ENCODE assay signal across 8 cellular contexts in the genomic region with DNA sequence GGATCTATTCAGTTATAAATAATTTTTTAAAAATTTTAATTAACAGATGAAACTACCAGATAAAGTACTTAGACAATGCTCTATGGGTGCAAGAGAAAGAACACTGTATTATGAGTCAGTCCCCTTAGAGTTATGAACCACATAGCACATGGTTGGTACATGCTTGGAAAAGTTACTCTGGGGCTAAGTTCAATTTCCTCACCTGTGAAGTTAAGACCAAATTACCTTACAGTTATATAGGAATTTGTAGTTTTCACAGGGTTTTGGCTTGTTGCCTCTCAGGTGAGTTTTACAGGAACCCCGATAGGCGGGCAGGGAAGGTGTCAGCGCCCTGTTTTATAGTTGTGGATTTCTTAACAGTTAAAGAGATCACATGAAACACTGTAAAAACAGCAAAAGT. TPM values are rescaled to one million over a fixed set of nuclear protein-coding genes. Genes with fewer than 3 reads are reported as not detected.
DNase-seq lines count a peak whose midpoint lies in the region; ATAC-seq lines count a peak whose summit lies in the region.

No MANE protein-coding gene starts in this region.

- peaks cover 27% of the 10 kb centered on the region for H3K36me3 Mint-ChIP-seq in stimulated activated naive CD8-positive, alpha-beta T cell treated with anti-CD3 and anti-CD28 coated beads, Interleukin-15, Interleukin-2, amounts not matched to agents 100 ng/mL and 50 ng/mL, for 24 hours (ENCODE audit: low read depth)
- peaks cover 12% of the 10 kb centered on the region for H3K36me3 Mint-ChIP-seq in activated naive CD8-positive, alpha-beta T cell treated with anti-CD3 and anti-CD28 coated beads, Interleukin-2, amount 10 ng/mL, durations not matched to agents 7 days and 5 days

- POLR2A ChIA-PET in activated naive CD8-positive, alpha-beta T cell treated with anti-CD3 and anti-CD28 coated beads, Interleukin-2, amount 10 ng/mL, durations not matched to agents 7 days and 5 days (lab: Charles Lee): no interaction called here

- no peak for DNase-seq in stimulated activated naive CD8-positive, alpha-beta T cell treated with anti-CD3 and anti-CD28 coated beads, Interleukin-15, Interleukin-2, amounts not matched to agents 100 U/mL and 50 U/mL, for 24 hours
- no peak for DNase-seq in activated naive CD8-positive, alpha-beta T cell treated with anti-CD3 and anti-CD28 coated beads, Interleukin-2, amount 10 ng/mL, durations not matched to agents 7 days and 5 days
- peak; percentile 51 for DNase-seq in kidney tubule cell (ENCODE audit: low spot score)
- DNase-seq in activated CD8-positive, alpha-beta memory T cell treated with anti-CD3 and anti-CD28 coated beads, Interleukin-2, amount 50 U/mL, for 4 hours: no peak

- H3K4me3 ChIP-seq in thymus (ENCODE audit: low read length): peak overlapping the region; percentile 88

- WGBS in thymus: 21% methylated on average over 3 of the region's 3 CpGs

- peaks cover 7% of the 10 kb centered on the region for H3K4me1 ChIP-seq in thymus (ENCODE audit: control insufficient read depth, insufficient read depth, low read length)

- no peaks in the 10 kb centered on the region for H3K27me3 ChIP-seq in thymus (ENCODE audit: control insufficient read depth, insufficient read depth)

- no peak for ATAC-seq in stimulated activated naive CD8-positive, alpha-beta T cell treated with anti-CD3 and anti-CD28 coated beads, Interleukin-15, Interleukin-2, amounts not matched to agents 100 U/mL and 50 U/mL, for 24 hours
- no peak for ATAC-seq in activated naive CD8-positive, alpha-beta T cell treated with anti-CD3 and anti-CD28 coated beads, Interleukin-2, amount 10 ng/mL, durations not matched to agents 7 days and 5 days (ENCODE audit: low read depth)
- ATAC-seq in GM19463 (IDR thresholded peaks at IDR 0.05; ENCODE audit: unreplicated experiment) (no peak), GM18511 (IDR thresholded peaks at IDR 0.05; ENCODE audit: unreplicated experiment) (no peak)

- no peaks in the 10 kb centered on the region for H3K27me3 Mint-ChIP-seq in stimulated activated naive CD8-positive, alpha-beta T cell treated with anti-CD3 and anti-CD28 coated beads, Interleukin-15, Interleukin-2, amounts not matched to agents 100 ng/mL and 50 ng/mL, for 24 hours
- no peaks in the 10 kb centered on the region for H3K27me3 Mint-ChIP-seq in activated naive CD8-positive, alpha-beta T cell treated with anti-CD3 and anti-CD28 coated beads, Interleukin-2, amount 10 ng/mL, durations not matched to agents 7 days and 5 days

- no peak overlapping the region for H3K27ac ChIP-seq in thymus (ENCODE audit: low read depth)

- peak overlapping the region; percentile 87 for H3K27ac Mint-ChIP-seq in stimulated activated naive CD8-positive, alpha-beta T cell treated with anti-CD3 and anti-CD28 coated beads, Interleukin-15, Interleukin-2, amounts not matched to agents 100 ng/mL and 50 ng/mL, for 24 hours
- peak overlapping the region; percentile 85 for H3K27ac Mint-ChIP-seq in activated naive CD8-positive, alpha-beta T cell treated with anti-CD3 and anti-CD28 coated beads, Interleukin-2, amount 10 ng/mL, durations not matched to agents 7 days and 5 days

- H3K9me3 Mint-ChIP-seq in stimulated activated naive CD8-positive, alpha-beta T cell treated with anti-CD3 and anti-CD28 coated beads, Interleukin-15, Interleukin-2, amounts not matched to agents 100 ng/mL and 50 ng/mL, for 24 hours: no peaks in the 10 kb centered on the region
- H3K9me3 Mint-ChIP-seq in activated naive CD8-positive, alpha-beta T cell treated with anti-CD3 and anti-CD28 coated beads, Interleukin-2, amount 10 ng/mL, durations not matched to agents 7 days and 5 days: peaks cover 2% of the 10 kb centered on the region

- peak overlapping the region; percentile 96 for H3K4me3 Mint-ChIP-seq in stimulated activated naive CD8-positive, alpha-beta T cell treated with anti-CD3 and anti-CD28 coated beads, Interleukin-15, Interleukin-2, amounts not matched to agents 100 ng/mL and 50 ng/mL, for 24 hours
- H3K4me3 Mint-ChIP-seq in activated naive CD8-positive, alpha-beta T cell treated with anti-CD3 and anti-CD28 coated beads, Interleukin-2, amount 10 ng/mL, durations not matched to agents 7 days and 5 days: peak overlapping the region; percentile 96

- peaks cover 35% of the 10 kb centered on the region for H3K4me1 Mint-ChIP-seq in stimulated activated naive CD8-positive, alpha-beta T cell treated with anti-CD3 and anti-CD28 coated beads, Interleukin-15, Interleukin-2, amounts not matched to agents 100 ng/mL and 50 ng/mL, for 24 hours (ENCODE audit: low read depth)
- peaks cover 36% of the 10 kb centered on the region for H3K4me1 Mint-ChIP-seq in activated naive CD8-positive, alpha-beta T cell treated with anti-CD3 and anti-CD28 coated beads, Interleukin-2, amount 10 ng/mL, durations not matched to agents 7 days and 5 days

- H3K9me3 ChIP-seq in thymus (ENCODE audit: control insufficient read depth): no peaks in the 10 kb centered on the region

- no peaks in the 10 kb centered on the region for H3K36me3 ChIP-seq in thymus (ENCODE audit: control insufficient read depth, insufficient read depth)

RNA-seq across cellular contexts. Expression of a gene that starts 1.2 kb away (rescaled TPM):
- total RNA-seq in activated naive CD8-positive, alpha-beta T cell treated with anti-CD3 and anti-CD28 coated beads, Interleukin-2, amount 10 ng/mL, durations not matched to agents 7 days and 5 days: 10 to 100 TPM; 51.3 to 52.2 TPM
- polyA plus RNA-seq in thymus: 7.3 TPM

RNA-seq across cellular contexts. Expression of a gene that starts 48.9 kb away (rescaled TPM):
- not detected for total RNA-seq in activated naive CD8-positive, alpha-beta T cell treated with anti-CD3 and anti-CD28 coated beads, Interleukin-2, amount 10 ng/mL, durations not matched to agents 7 days and 5 days
- 0.87 TPM for polyA plus RNA-seq in thymus
